29 cellular contexts compared by ENCODE assay signal in genomic region chr20:49375170-49375569, GRCh38.
"Had no signal": no experiment of that assay in that cellular context is flagged by ENCODE, and none has a peak within 500 bp of the region (broad histone marks: within the 10 kb centered on the region; RNA-seq: fewer than 3 reads in every experiment).

No MANE protein-coding gene starts in this region.

- H3K9me3 ChIP-seq: stomach, suprapubic skin, testis, thoracic aorta, thyroid gland, tibial artery, tibial nerve, transverse colon, upper lobe of left lung, upper lobe of right lung, uterus, vagina had no signal

- H3K27ac Mint-ChIP-seq: stimulated activated effector memory CD8-positive, alpha-beta T cell treated with anti-CD3 and anti-CD28 coated beads, Interleukin-12 subunit alpha, Interleukin-12 subunit beta, amount 100 ng/mL, for 72 hours; stimulated activated memory B cell treated with anti-CD40 and anti-IgM and Interleukin-4, amounts not matched to agents 10 μg/mL and 1 μg/mL and 100 μg/mL, for 72 hours; stimulated activated naive B cell treated with anti-CD40 and anti-IgM and Interleukin-4, amounts not matched to agents 10 μg/mL and 1 μg/mL and 100 μg/mL, for 72 hours; stimulated activated naive CD8-positive, alpha-beta T cell treated with anti-CD3 and anti-CD28 coated beads, Interleukin-15, amount 100 ng/mL, for 72 hours; stimulated activated naive CD8-positive, alpha-beta T cell treated with anti-CD3 and anti-CD28 coated beads, Interleukin-15, Interleukin-2, amounts not matched to agents 100 ng/mL and 50 ng/mL, for 24 hours; type B pancreatic cell had no signal

- H3K9me3 Mint-ChIP-seq: stimulated activated effector memory CD8-positive, alpha-beta T cell treated with anti-CD3 and anti-CD28 coated beads, Interleukin-12 subunit alpha, Interleukin-12 subunit beta, amount 100 ng/mL, for 72 hours; stimulated activated memory B cell treated with anti-CD40 and anti-IgM and Interleukin-4, amounts not matched to agents 10 μg/mL and 1 μg/mL and 100 μg/mL, for 72 hours; stimulated activated naive CD8-positive, alpha-beta T cell treated with anti-CD3 and anti-CD28 coated beads, Interleukin-15, amount 100 ng/mL, for 72 hours; stimulated activated naive CD8-positive, alpha-beta T cell treated with anti-CD3 and anti-CD28 coated beads, Interleukin-15, Interleukin-2, amounts not matched to agents 100 ng/mL and 50 ng/mL, for 24 hours; type B pancreatic cell had no signal

- H3K36me3 ChIP-seq: suprapubic skin, thoracic aorta, thyroid gland, tibial artery, transverse colon, upper lobe of left lung, upper lobe of right lung, uterus, vagina had no signal

- H3K4me1 ChIP-seq: testis, thyroid gland, tibial nerve, transverse colon, upper lobe of left lung, upper lobe of right lung, uterus, vagina had no signal

- H3K27ac ChIP-seq: stomach, suprapubic skin, testis, thoracic aorta, thyroid gland, tibial artery, tibial nerve, transverse colon, upper lobe of left lung, upper lobe of right lung, uterus, vagina had no signal

- H3K4me3 Mint-ChIP-seq: stimulated activated effector memory CD8-positive, alpha-beta T cell treated with anti-CD3 and anti-CD28 coated beads, Interleukin-12 subunit alpha, Interleukin-12 subunit beta, amount 100 ng/mL, for 72 hours; stimulated activated memory B cell treated with anti-CD40 and anti-IgM and Interleukin-4, amounts not matched to agents 10 μg/mL and 1 μg/mL and 100 μg/mL, for 72 hours; stimulated activated naive B cell treated with anti-CD40 and anti-IgM and Interleukin-4, amounts not matched to agents 10 μg/mL and 1 μg/mL and 100 μg/mL, for 72 hours; stimulated activated naive CD8-positive, alpha-beta T cell treated with anti-CD3 and anti-CD28 coated beads, Interleukin-15, amount 100 ng/mL, for 72 hours; stimulated activated naive CD8-positive, alpha-beta T cell treated with anti-CD3 and anti-CD28 coated beads, Interleukin-15, Interleukin-2, amounts not matched to agents 100 ng/mL and 50 ng/mL, for 24 hours; type B pancreatic cell had no signal

- H3K4me3 ChIP-seq: stomach, suprapubic skin, testis, thoracic aorta, thyroid gland, tibial artery, tibial nerve, transverse colon, upper lobe of left lung, upper lobe of right lung, uterus, vagina had no signal

- FAIRE-seq: urothelium cell line had no signal

- ATAC-seq: stimulated activated effector memory CD8-positive, alpha-beta T cell treated with anti-CD3 and anti-CD28 coated beads, Interleukin-12 subunit alpha, Interleukin-12 subunit beta, amount 100 ng/mL, for 72 hours; stimulated activated memory B cell treated with anti-CD40 and anti-IgM and Interleukin-4, amounts not matched to agents 10 μg/mL and 1 μg/mL and 100 μg/mL, for 72 hours; stimulated activated naive B cell treated with anti-CD40 and anti-IgM and Interleukin-4, amounts not matched to agents 10 μg/mL and 1 μg/mL and 100 μg/mL, for 72 hours; stimulated activated naive CD8-positive, alpha-beta T cell treated with anti-CD3 and anti-CD28 coated beads, Interleukin-15, amount 100 ng/mL, for 72 hours; stimulated activated naive CD8-positive, alpha-beta T cell treated with anti-CD3 and anti-CD28 coated beads, Interleukin-15, Interleukin-2, amounts not matched to agents 100 U/mL and 50 U/mL, for 24 hours; upper lobe of right lung had no signal

- DNase-seq: stimulated activated CD4-positive, alpha-beta T cell treated with anti-CD3 and anti-CD28 coated beads, Interleukin-2, amount 100 ng/mL, for 48 hours; stimulated activated CD4-positive, alpha-beta T cell treated with anti-CD3 and anti-CD28 coated beads, Interleukin-4, amount 100 ng/mL, for 1 hour; stimulated activated CD4-positive, alpha-beta T cell treated with anti-CD3 and anti-CD28 coated beads, Interleukin-4, amount 100 ng/mL, for 24 hours; stimulated activated CD4-positive, alpha-beta T cell treated with anti-CD3 and anti-CD28 coated beads, Interleukin-4, amount 100 ng/mL, for 4 hours; stimulated activated CD8-positive, alpha-beta memory T cell treated with anti-CD3 and anti-CD28 coated beads, Interleukin-4, amount 100 ng/mL, for 48 hours; stimulated activated naive B cell treated with anti-CD40 and anti-IgM and Interleukin-4, amounts not matched to agents 10 μg/mL and 1 μg/mL and 100 μg/mL, for 72 hours; stimulated activated naive CD4-positive, alpha-beta T cell; stimulated activated naive CD4-positive, alpha-beta T cell treated with Interleukin-2 at 50 U/mL for 16 hours; stimulated activated naive CD8-positive, alpha-beta T cell treated with anti-CD3 and anti-CD28 coated beads, Interleukin-15, amount 100 ng/mL, for 72 hours; stimulated activated naive CD8-positive, alpha-beta T cell treated with anti-CD3 and anti-CD28 coated beads, Interleukin-15, Interleukin-2, amounts not matched to agents 100 U/mL and 50 U/mL, for 24 hours; stomach; substantia nigra; testis; thyroid gland; tibial artery; transverse colon; trophoblast cell; upper lobe of left lung; upper lobe of right lung; uterus had no signal

- H3K36me3 Mint-ChIP-seq: stimulated activated effector memory CD8-positive, alpha-beta T cell treated with anti-CD3 and anti-CD28 coated beads, Interleukin-12 subunit alpha, Interleukin-12 subunit beta, amount 100 ng/mL, for 72 hours; stimulated activated memory B cell treated with anti-CD40 and anti-IgM and Interleukin-4, amounts not matched to agents 10 μg/mL and 1 μg/mL and 100 μg/mL, for 72 hours; stimulated activated naive B cell treated with anti-CD40 and anti-IgM and Interleukin-4, amounts not matched to agents 10 μg/mL and 1 μg/mL and 100 μg/mL, for 72 hours; type B pancreatic cell had no signal

- H3K27me3 ChIP-seq: stomach, testis, thyroid gland, tibial artery, transverse colon, upper lobe of left lung, upper lobe of right lung, uterus, vagina had no signal

- H3K4me1 Mint-ChIP-seq: stimulated activated memory B cell treated with anti-CD40 and anti-IgM and Interleukin-4, amounts not matched to agents 10 μg/mL and 1 μg/mL and 100 μg/mL, for 72 hours; stimulated activated naive B cell treated with anti-CD40 and anti-IgM and Interleukin-4, amounts not matched to agents 10 μg/mL and 1 μg/mL and 100 μg/mL, for 72 hours; stimulated activated naive CD8-positive, alpha-beta T cell treated with anti-CD3 and anti-CD28 coated beads, Interleukin-15, amount 100 ng/mL, for 72 hours had no signal
